Comparison of ENCODE assay signal across 1 cellular context in genomic region chr4:930827-931193, GRCh38.
TF ChIP-seq lines count a peak whose summit lies in the region.

No MANE protein-coding gene starts in this region.

TF ChIP-seq in K562, 482 proteins besides CTCF, POLR2A, EP300 and RAD21:
- TF ChIP-seq MYC (IDR thresholded peaks at IDR 0.05; ENCODE audit: low read depth, low read length) (0 out of 2 replicates have a peak, but pooled peaks have one; percentile 3), MYC (CRISPR knock-in tag; IDR thresholded peaks at IDR 0.05; ENCODE audit: borderline replicate concordance, low read depth) (no peak), FOSL1 (tag; conservative IDR thresholded peaks at IDR 0.05) (no peak)
